In the genomic region with DNA sequence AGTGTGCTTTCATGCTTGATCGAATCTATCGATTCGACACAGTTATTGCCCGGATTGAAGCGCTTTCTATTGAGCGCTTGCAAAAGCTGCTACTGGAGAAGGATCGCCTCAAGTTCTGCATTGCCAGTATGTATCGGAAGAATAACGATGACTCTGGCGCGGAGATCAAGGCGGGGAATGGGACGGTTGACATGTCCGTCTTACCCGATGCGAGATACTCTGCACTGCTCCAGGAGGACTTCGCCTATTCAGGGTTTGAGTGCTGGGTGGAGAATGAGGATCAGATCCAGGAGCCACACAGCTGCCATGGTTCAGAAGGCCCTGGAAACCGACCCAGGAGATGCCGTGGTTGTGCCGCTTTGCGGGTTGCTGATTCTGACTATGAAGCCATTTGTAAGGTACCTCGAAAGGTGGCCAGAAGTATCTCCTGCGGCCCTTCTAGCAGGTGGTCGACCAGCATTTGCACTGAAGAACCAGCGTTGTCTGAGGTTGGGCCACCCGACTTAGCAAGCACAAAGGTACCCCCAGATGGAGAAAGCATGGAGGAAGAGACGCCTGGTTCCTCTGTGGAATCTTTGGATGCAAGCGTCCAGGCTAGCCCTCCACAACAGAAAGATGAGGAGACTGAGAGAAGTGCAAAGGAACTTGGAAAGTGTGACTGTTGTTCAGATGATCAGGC, we compare ENCODE assay signal across 8 cellular contexts.
DNase-seq lines count a peak whose midpoint lies in the region; ATAC-seq and TF ChIP-seq lines count a peak whose summit lies in the region.
"Not testable (repeated sequence)": the region's sequence is repeated elsewhere in the genome, so short reads cannot be mapped to it uniquely, and the experiment has no call there.

No MANE protein-coding gene starts in this region.

- CTCF ChIA-PET in A673 (lab: Charles Lee); PC-9 (lab: Charles Lee): not testable (repeated sequence)

- POLR2A ChIA-PET in A673 (lab: Charles Lee; ENCODE audit: low non-redundant PET); PC-9 (lab: Charles Lee; ENCODE audit: unreplicated experiment): not testable (repeated sequence)

- not testable (repeated sequence) for H3K27ac ChIP-seq in A673 (ENCODE audit: low read depth, low read length, poor library complexity, severe bottlenecking); PC-9

- peak overlapping the region; percentile 97 for H3K4me2 ChIP-seq in PC-9

- not testable (repeated sequence) for H3K27me3 ChIP-seq in A673 (replicated peaks; ENCODE audit: insufficient read depth, low read depth, low read length, poor library complexity); PC-9 (ENCODE audit: insufficient read depth, low read depth)

- H4K20me1 ChIP-seq in PC-9 (ENCODE audit: insufficient read depth), result not testable (repeated sequence)

- DNase-seq in A673 (ENCODE audit: low spot score), result peak; percentile 37
- DNase-seq in PC-9, result peak; percentile 12 to 35
- peak; percentile 3 for DNase-seq in activated T-helper 9 cell treated with anti-CD3 and anti-CD28 coated beads, Interleukin-2, amount 50 U/mL, for 16 hours (ENCODE audit: low read depth)
- not testable (repeated sequence) for DNase-seq in epithelial cell of proximal tubule (ENCODE audit: low read depth); left lobe of liver (ENCODE audit: low spot score); retinal pigment epithelial cell (ENCODE audit: low read depth)

- H3K4me1 ChIP-seq in A673 (ENCODE audit: insufficient read depth, low read length, poor library complexity, severe bottlenecking); PC-9 (replicated peaks; ENCODE audit: insufficient read depth): not testable (repeated sequence)

- H2AFZ ChIP-seq in PC-9, result not testable (repeated sequence)

- H3K79me2 ChIP-seq in PC-9 (ENCODE audit: low read depth), result not testable (repeated sequence)

- not testable (repeated sequence) for TF ChIP-seq CTCF in A673 (conservative IDR thresholded peaks at IDR 0.05; ENCODE audit: low read depth, low read length); PC-9 (conservative IDR thresholded peaks at IDR 0.05); epithelial cell of proximal tubule (conservative IDR thresholded peaks at IDR 0.05; ENCODE audit: low read depth, low read length); retinal pigment epithelial cell (conservative IDR thresholded peaks at IDR 0.05; ENCODE audit: low read depth, low read length)

- not testable (repeated sequence) for H3K9me2 ChIP-seq in PC-9 (ENCODE audit: insufficient read depth)

- H3K9me3 ChIP-seq in A673 (ENCODE audit: low read depth, low read length, poor library complexity, severe bottlenecking); PC-9 (ENCODE audit: insufficient read depth, low read depth): not testable (repeated sequence)

- intact Hi-C loops in A673 (cut with micrococcal nuclease; ENCODE audit: unreplicated experiment); PC-9 (cut with micrococcal nuclease; ENCODE audit: unreplicated experiment): not testable (repeated sequence)

- not testable (repeated sequence) for H3K36me3 ChIP-seq in A673 (ENCODE audit: insufficient read depth, low read length, poor library complexity, severe bottlenecking); PC-9 (ENCODE audit: low read depth)

- H3F3A ChIP-seq in PC-9 (ENCODE audit: insufficient read depth, low read depth), result not testable (repeated sequence)

- H3K4me3 ChIP-seq in A673 (ENCODE audit: low read depth, low read length, poor library complexity, severe bottlenecking) (peak overlapping the region; percentile 52), PC-9 (peak overlapping the region; percentile 89), epithelial cell of proximal tubule (ENCODE audit: low read depth, low read length) (peak overlapping the region; percentile 56), retinal pigment epithelial cell (ENCODE audit: low read length) (peak overlapping the region; percentile 52)

- peak; percentile 7 for ATAC-seq in GM18511 (IDR thresholded peaks at IDR 0.05; ENCODE audit: unreplicated experiment)
- peak; percentile 11 for ATAC-seq in HG03354 (IDR thresholded peaks at IDR 0.05; ENCODE audit: poor library complexity, severe bottlenecking, unreplicated experiment)
- peak; percentile 5 for ATAC-seq in left lobe of liver

- BruUV-seq in A673 (replicated peaks; lab: Mats Ljungman, UMichigan) (TSS peak; percentile 29), PC-9 (replicated peaks; lab: Mats Ljungman, UMichigan) (TSS peak; percentile 64)
